ENCODE assay signal across 11 cellular contexts in genomic region chr13:78102121-78102677, GRCh38.
DNase-seq lines count a peak whose midpoint lies in the region; ATAC-seq, FAIRE-seq and TF ChIP-seq lines count a peak whose summit lies in the region.
"Had no signal": no experiment of that assay in that cellular context is flagged by ENCODE, and none has a peak within 500 bp of the region (broad histone marks: within the 10 kb centered on the region; RNA-seq: fewer than 3 reads in every experiment).

No MANE protein-coding gene starts in this region.

- H3K4me2 ChIP-seq in A549, result no peak overlapping the region

- TF ChIP-seq CTCF in A549 (IDR thresholded peaks at IDR 0.05) (no peak), right atrium auricular region (IDR thresholded peaks at IDR 0.05) (no peak)

- H3K9me3 ChIP-seq in A549 (no peaks in the 10 kb centered on the region), right atrium auricular region (no peaks in the 10 kb centered on the region)

- no peaks in the 10 kb centered on the region for H3K36me3 ChIP-seq in right atrium auricular region

- no peak for ATAC-seq in A549
- peak; percentile 61 for ATAC-seq in GM21576 (IDR thresholded peaks at IDR 0.05; ENCODE audit: unreplicated experiment)
- ATAC-seq in GM21367 (IDR thresholded peaks at IDR 0.05; ENCODE audit: unreplicated experiment), result no peak

- DNase-seq in A549 (ENCODE audit: low read depth in 1 of 2, low spot score in 1 of 2) (peak in 1 of 2 experiments; percentile 14), SKM-1 (lab: John Stamatoyannopoulos, UW; ENCODE audit: unreplicated experiment) (peak; percentile 39), right atrium auricular region (ENCODE audit: low spot score) (peak; percentile 71), GM12892 (ENCODE audit: insufficient read length) (no peak), NCI-H446 treated with DMSO at 0.1 percent for 48 hours (lab: John Stamatoyannopoulos, UW) (no peak), NCI-H2081 treated with DMSO at 0.1 percent for 48 hours (lab: John Stamatoyannopoulos, UW) (no peak)
- DNase-seq: ACHN; effector memory CD4-positive, alpha-beta T cell; retina had no signal

- FAIRE-seq in A549 (lab: Jason Lieb, UNC) (no peak), GM12892 (lab: Jason Lieb, UNC) (no peak)

- H3K27ac ChIP-seq in A549 (peak overlapping the region; percentile 11 to 53; a peak in 2 of 6 replicates), right atrium auricular region (peak overlapping the region in 1 of 2 donors; percentile 44)

- no peaks in the 10 kb centered on the region for H3K4me1 ChIP-seq in A549
- H3K4me1 ChIP-seq in right atrium auricular region, result no peaks in the 10 kb centered on the region

- CTCF ChIA-PET in A549 (lab: Yijun Ruan, JAX), result interaction anchor here (1.4 kb wide), 1 partner anchor 19 kb away, joined by 3 read pairs; no protein-coding TSS in a partner anchor

- POLR2A ChIA-PET in A549 (lab: Yijun Ruan, JAX), result no interaction called here

- no peaks in the 10 kb centered on the region for H3K27me3 ChIP-seq in right atrium auricular region

- WGBS in A549 (ENCODE audit: missing lambda C conversion rate), result 29% methylated on average over 1 of the region's 4 CpGs

- H3K4me3 ChIP-seq in A549, result no peak overlapping the region
- no peak overlapping the region for H3K4me3 ChIP-seq in right atrium auricular region

- TF ChIP-seq POLR2A in A549 (IDR thresholded peaks at IDR 0.05; ENCODE audit: low read length), result no peak
- no peak for TF ChIP-seq POLR2A in GM12892 (IDR thresholded peaks at IDR 0.05; ENCODE audit: low read depth, low read length)

- no peak for TF ChIP-seq EP300 in A549 (IDR thresholded peaks at IDR 0.05)

- TF ChIP-seq RAD21 in A549 (conservative IDR thresholded peaks at IDR 0.05 in 1 of 2, IDR thresholded peaks at IDR 0.05 in 1 of 2), result no peak

TF ChIP-seq in A549, 52 proteins besides CTCF, POLR2A, EP300 and RAD21:
- peak; percentile 62 for TF ChIP-seq NFE2L2 (conservative IDR thresholded peaks at IDR 0.05; ENCODE audit: low read length)
- TF ChIP-seq BCL3 (IDR thresholded peaks at IDR 0.05), result no peak
- TF ChIP-seq, protein P1, sequence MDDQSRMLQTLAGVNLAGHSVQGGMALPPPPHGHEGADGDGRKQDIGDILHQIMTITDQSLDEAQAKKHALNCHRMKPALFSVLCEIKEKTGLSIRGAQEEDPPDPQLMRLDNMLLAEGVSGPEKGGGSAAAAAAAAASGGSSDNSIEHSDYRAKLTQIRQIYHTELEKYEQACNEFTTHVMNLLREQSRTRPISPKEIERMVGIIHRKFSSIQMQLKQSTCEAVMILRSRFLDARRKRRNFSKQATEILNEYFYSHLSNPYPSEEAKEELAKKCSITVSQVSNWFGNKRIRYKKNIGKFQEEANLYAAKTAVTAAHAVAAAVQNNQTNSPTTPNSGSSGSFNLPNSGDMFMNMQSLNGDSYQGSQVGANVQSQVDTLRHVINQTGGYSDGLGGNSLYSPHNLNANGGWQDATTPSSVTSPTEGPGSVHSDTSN (IDR thresholded peaks at IDR 0.05), result no peak
- TF ChIP-seq TP53 (CRISPR knock-in tag; IDR thresholded peaks at IDR 0.05), result no peak
- peak; percentile 88 for TF ChIP-seq MAFK (IDR thresholded peaks at IDR 0.05; ENCODE audit: partially characterized antibody)

Comparison
In these comparisons a context has a peak if more than half of its experiments do, and no peak if none do; other contexts are left out.
1. DNase-seq: peak in SKM-1 (single experiment) and right atrium auricular region (single experiment); none in GM12892 (single experiment), NCI-H446 treated with DMSO at 0.1 percent for 48 hours (single experiment) and NCI-H2081 treated with DMSO at 0.1 percent for 48 hours (single experiment).